In genomic region chr6:159042003-159042823, GRCh38 we compare ENCODE assay signal across 8 cellular contexts. TPM values are rescaled to one million over a fixed set of nuclear protein-coding genes. Genes with fewer than 3 reads are reported as not detected.
DNase-seq lines count a peak whose midpoint lies in the region; ATAC-seq and TF ChIP-seq lines count a peak whose summit lies in the region.

No MANE protein-coding gene starts in this region.

- POLR2A ChIA-PET in OCI-LY7 (lab: Charles Lee) = interaction anchor here (0.7 to 2.4 kb wide), 12 partner anchors 9 to 206 kb away, joined by 3 to 13 read pairs (median 4); no protein-coding TSS in a partner anchor

- peaks cover 0 to 3% (median 0%) of the 10 kb centered on the region in 7 donors for H3K9me3 Mint-ChIP-seq in CD14-positive monocyte
- H3K9me3 Mint-ChIP-seq in activated T-cell treated with anti-CD3 and anti-CD28 coated beads, Interleukin-2, amount 50 U/mL, for 24 hours = no peaks in the 10 kb centered on the region
- H3K9me3 Mint-ChIP-seq in stimulated activated naive CD8-positive, alpha-beta T cell treated with anti-CD3 and anti-CD28 coated beads, Interleukin-15, Interleukin-2, amounts not matched to agents 100 ng/mL and 50 ng/mL, for 24 hours = no peaks in the 10 kb centered on the region

- no peak overlapping the region for H2AFZ ChIP-seq in OCI-LY7 (ENCODE audit: low read length)

- H3K9ac ChIP-seq in mucosa of rectum (ENCODE audit: low read depth in 1 of 2, low read length in 2 of 2) = peak overlapping the region; percentile 50 to 66

- no peaks in the 10 kb centered on the region for H3K27me3 ChIP-seq in mucosa of rectum (ENCODE audit: control insufficient read depth in 2 of 2, insufficient read depth in 2 of 2, low read length in 2 of 2)

- H4K20me1 ChIP-seq in OCI-LY7 (ENCODE audit: insufficient read depth, low read length) = no peaks in the 10 kb centered on the region

- ATAC-seq in GM19372 (IDR thresholded peaks at IDR 0.05; ENCODE audit: low read depth, unreplicated experiment) = peak; percentile 39

- no peak for TF ChIP-seq POLR2A in erythroblast (IDR thresholded peaks at IDR 0.05; ENCODE audit: low read length)

- H3K36me3 ChIP-seq in OCI-LY7 (ENCODE audit: insufficient read depth, low read length) (peaks cover 70% of the 10 kb centered on the region), mucosa of rectum (ENCODE audit: control insufficient read depth in 2 of 2, insufficient read depth in 2 of 2, low read length in 2 of 2) (no peaks in the 10 kb centered on the region)

- DNase-seq in CD14-positive monocyte (ENCODE audit: low spot score) (peak; percentile 78), HuH-7 (ENCODE audit: low spot score) (peak; percentile 82), OCI-LY7 (ENCODE audit: low spot score) (peak; percentile 91), erythroblast (lab: John Stamatoyannopoulos, UW) (peak; percentile 66 to 76)
- DNase-seq in activated T-cell treated with anti-CD3 and anti-CD28 coated beads, Interleukin-2, amount 50 U/mL, for 24 hours = peak; percentile 77

- BruUV-seq in OCI-LY7 (replicated peaks; lab: Mats Ljungman, UMichigan) = no TSS peak

- H3K4me2 ChIP-seq in OCI-LY7 (ENCODE audit: low read length) = peak overlapping the region; percentile 95

- H3K27ac ChIP-seq in OCI-LY7 (ENCODE audit: low read depth, low read length, poor library complexity, severe bottlenecking) (peak overlapping the region; percentile 96), mucosa of rectum (ENCODE audit: low read depth in 2 of 2, low read length in 2 of 2) (peak overlapping the region; percentile 24 to 77)

- H3K4me3 ChIP-seq in OCI-LY7 (ENCODE audit: low read depth, low read length, poor library complexity, severe bottlenecking) = peak overlapping the region; percentile 95
- peak overlapping the region; percentile 20 to 78 for H3K4me3 ChIP-seq in mucosa of rectum (ENCODE audit: low read length in 2 of 2)

- peak overlapping the region; percentile 96 for H3K4me3 Mint-ChIP-seq in CD14-positive monocyte
- H3K4me3 Mint-ChIP-seq in activated T-cell treated with anti-CD3 and anti-CD28 coated beads, Interleukin-2, amount 50 U/mL, for 24 hours = peak overlapping the region; percentile 94
- peak overlapping the region; percentile 100 for H3K4me3 Mint-ChIP-seq in stimulated activated naive CD8-positive, alpha-beta T cell treated with anti-CD3 and anti-CD28 coated beads, Interleukin-15, Interleukin-2, amounts not matched to agents 100 ng/mL and 50 ng/mL, for 24 hours

- peaks cover 64% of the 10 kb centered on the region for H3K4me1 Mint-ChIP-seq in CD14-positive monocyte
- peaks cover 76% of the 10 kb centered on the region for H3K4me1 Mint-ChIP-seq in activated T-cell treated with anti-CD3 and anti-CD28 coated beads, Interleukin-2, amount 50 U/mL, for 24 hours (ENCODE audit: low read depth)
- peaks cover 78% of the 10 kb centered on the region for H3K4me1 Mint-ChIP-seq in stimulated activated naive CD8-positive, alpha-beta T cell treated with anti-CD3 and anti-CD28 coated beads, Interleukin-15, Interleukin-2, amounts not matched to agents 100 ng/mL and 50 ng/mL, for 24 hours (ENCODE audit: low read depth)

- peaks cover 71% of the 10 kb centered on the region for H3K79me2 ChIP-seq in OCI-LY7 (ENCODE audit: insufficient read depth, low read depth, low read length)

- H3K9me2 ChIP-seq in OCI-LY7 (ENCODE audit: insufficient read depth, low read length) = no peaks in the 10 kb centered on the region

- peak overlapping the region; percentile 100 for H3K27ac Mint-ChIP-seq in CD14-positive monocyte
- H3K27ac Mint-ChIP-seq in activated T-cell treated with anti-CD3 and anti-CD28 coated beads, Interleukin-2, amount 50 U/mL, for 24 hours = peak overlapping the region; percentile 98
- H3K27ac Mint-ChIP-seq in stimulated activated naive CD8-positive, alpha-beta T cell treated with anti-CD3 and anti-CD28 coated beads, Interleukin-15, Interleukin-2, amounts not matched to agents 100 ng/mL and 50 ng/mL, for 24 hours = peak overlapping the region; percentile 100

- intact Hi-C loops in CD14-positive monocyte (cut with micrococcal nuclease) = loop anchor here in 1 of 2 donors (2.0 to 5.0 kb wide), 4 partner anchors 21 to 75 kb away; no protein-coding TSS in a partner anchor
- intact Hi-C loops in OCI-LY7 (cut with micrococcal nuclease; ENCODE audit: unreplicated experiment) = loop anchor here (1.0 to 10.0 kb wide), 5 partner anchors 53 to 423 kb away; no protein-coding TSS in a partner anchor

- H3K4me1 ChIP-seq in OCI-LY7 (ENCODE audit: insufficient read depth, low read length, poor library complexity, severe bottlenecking) (peaks cover 73% of the 10 kb centered on the region), mucosa of rectum (ENCODE audit: control insufficient read depth in 2 of 2, insufficient read depth in 2 of 2, low read length in 2 of 2) (peaks cover 5 to 10% of the 10 kb centered on the region in 2 donors)

- TF ChIP-seq CTCF in CD14-positive monocyte (IDR thresholded peaks at IDR 0.05) (peak; percentile 100), OCI-LY7 (conservative IDR thresholded peaks at IDR 0.05; ENCODE audit: low read length) (peak; percentile 100)

- H3K27me3 Mint-ChIP-seq in CD14-positive monocyte (ENCODE audit: low read depth in 3 of 3) = peaks cover 0 to 2% (median 2%) of the 10 kb centered on the region in 3 donors
- no peaks in the 10 kb centered on the region for H3K27me3 Mint-ChIP-seq in activated T-cell treated with anti-CD3 and anti-CD28 coated beads, Interleukin-2, amount 50 U/mL, for 24 hours
- no peaks in the 10 kb centered on the region for H3K27me3 Mint-ChIP-seq in stimulated activated naive CD8-positive, alpha-beta T cell treated with anti-CD3 and anti-CD28 coated beads, Interleukin-15, Interleukin-2, amounts not matched to agents 100 ng/mL and 50 ng/mL, for 24 hours

- CTCF ChIA-PET in OCI-LY7 (lab: Charles Lee; ENCODE audit: unreplicated experiment) = interaction anchor here (0.7 to 2.1 kb wide), 4 partner anchors 38 to 94 kb away, joined by 3 to 16 read pairs (median 4); no protein-coding TSS in a partner anchor

- peaks cover 53 to 65% of the 10 kb centered on the region in 2 donors for H3K36me3 Mint-ChIP-seq in CD14-positive monocyte
- H3K36me3 Mint-ChIP-seq in activated T-cell treated with anti-CD3 and anti-CD28 coated beads, Interleukin-2, amount 50 U/mL, for 24 hours (ENCODE audit: low read depth) = peaks cover 77% of the 10 kb centered on the region
- peaks cover 77% of the 10 kb centered on the region for H3K36me3 Mint-ChIP-seq in stimulated activated naive CD8-positive, alpha-beta T cell treated with anti-CD3 and anti-CD28 coated beads, Interleukin-15, Interleukin-2, amounts not matched to agents 100 ng/mL and 50 ng/mL, for 24 hours (ENCODE audit: low read depth)

- no peaks in the 10 kb centered on the region for H3K9me3 ChIP-seq in OCI-LY7 (ENCODE audit: low read length)
- H3K9me3 ChIP-seq in mucosa of rectum (ENCODE audit: control insufficient read depth in 2 of 2, low read length in 2 of 2) = no peaks in the 10 kb centered on the region

RNA-seq across cellular contexts. Expression of gene TAGAP, which starts 2.6 kb away (rescaled TPM):
- polyA plus RNA-seq in CD14-positive monocyte = 10 to 100 TPM; 51.9 to 59.1 TPM
- 25.4 and 30.7 TPM in 2 replicates for total RNA-seq in OCI-LY7 (2014; rRNA removed; shearing (Covaris generic))
- 22.7 and 23.6 TPM in 2 replicates for total RNA-seq in OCI-LY7 (2022)

RNA-seq across cellular contexts. Expression of gene RSPH3, which starts 42.2 kb away (rescaled TPM):
- polyA plus RNA-seq in CD14-positive monocyte = 1 to 10 TPM; 4.6 to 9.6 TPM
- total RNA-seq in OCI-LY7 (2014; rRNA removed; shearing (Covaris generic)) = 2.7 TPM in 2 replicates
- total RNA-seq in OCI-LY7 (2022) = 6.5 and 6.6 TPM in 2 replicates

Comparison
In these comparisons a context has a peak if more than half of its experiments do, and no peak if none do; other contexts are left out.
1. Peak in every context shown above with its lines: DNase-seq, ATAC-seq, H3K4me3 ChIP-seq and H3K27ac ChIP-seq.